15 cellular contexts compared by ENCODE assay signal in genomic region chr12:7008864-7009263, GRCh38.
"Had no signal": no experiment of that assay in that cellular context is flagged by ENCODE, and none has a peak within 500 bp of the region (broad histone marks: within the 10 kb centered on the region; RNA-seq: fewer than 3 reads in every experiment).

No MANE protein-coding gene starts in this region.

- H3K4me2 ChIP-seq: hepatocyte, smooth muscle cell had no signal

- H3K9ac ChIP-seq: parathyroid adenoma had no signal

- DNase-seq: central memory CD4-positive, alpha-beta T cell; esophagus squamous epithelium; foreskin keratinocyte; head of caudate nucleus; kidney glomerular epithelial cell; mesendoderm; naive B cell; stimulated activated CD4-positive, alpha-beta T cell treated with anti-CD3 and anti-CD28 coated beads, Interleukin-2, amount 100 ng/mL, for 48 hours; stimulated activated naive CD4-positive, alpha-beta T cell treated with Interleukin-2 at 50 U/mL for 16 hours; tibial artery had no signal

- H3K4me3 ChIP-seq: esophagus squamous epithelium, hepatocyte, lung, smooth muscle cell, suprapubic skin, tibial artery had no signal

- H3K9me3 ChIP-seq: esophagus squamous epithelium, suprapubic skin, tibial artery had no signal

- ATAC-seq: foreskin keratinocyte had no signal

- H3K27ac ChIP-seq: esophagus squamous epithelium, foreskin keratinocyte, hepatocyte, parathyroid adenoma, suprapubic skin, tibial artery had no signal

- H3K27me3 ChIP-seq: esophagus squamous epithelium, foreskin keratinocyte, hepatocyte, suprapubic skin, tibial artery had no signal

- H3K4me1 ChIP-seq: foreskin keratinocyte, parathyroid adenoma, suprapubic skin, tibial artery had no signal
